1 cellular context compared by ENCODE assay signal in the genomic region with DNA sequence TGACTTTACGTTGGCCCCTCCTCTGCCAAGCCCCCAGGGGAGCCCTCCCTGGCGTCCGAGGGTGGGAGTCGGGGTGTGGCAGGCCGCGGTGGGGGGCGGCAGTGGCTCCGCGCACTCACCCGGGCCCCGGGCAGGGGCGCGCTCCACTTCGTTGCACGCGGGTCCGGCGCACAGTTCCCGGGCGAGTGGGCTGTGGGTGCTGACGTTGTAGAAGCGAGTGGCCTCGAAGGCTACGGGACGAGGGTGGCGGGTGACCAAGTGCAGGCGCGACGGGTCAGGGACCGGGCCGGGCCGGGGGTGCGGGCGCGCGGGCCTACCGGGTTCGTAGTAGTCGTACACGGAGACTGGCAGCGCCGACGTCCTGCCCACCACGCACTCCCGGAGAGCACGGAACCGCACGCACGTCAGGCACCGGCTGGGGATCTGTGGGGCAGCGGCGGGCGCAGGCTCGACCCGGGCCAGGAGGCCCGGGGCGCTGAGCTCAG.
A peak's percentile ranks its signal among the peaks of the same experiment; 100 is the strongest.
TF ChIP-seq lines count a peak whose summit lies in the region.

No MANE protein-coding gene starts in this region.

TF ChIP-seq in HepG2, 621 proteins besides CTCF, POLR2A, EP300 and RAD21 (continued from another document and continues in another):
- TF ChIP-seq, protein P1, sequence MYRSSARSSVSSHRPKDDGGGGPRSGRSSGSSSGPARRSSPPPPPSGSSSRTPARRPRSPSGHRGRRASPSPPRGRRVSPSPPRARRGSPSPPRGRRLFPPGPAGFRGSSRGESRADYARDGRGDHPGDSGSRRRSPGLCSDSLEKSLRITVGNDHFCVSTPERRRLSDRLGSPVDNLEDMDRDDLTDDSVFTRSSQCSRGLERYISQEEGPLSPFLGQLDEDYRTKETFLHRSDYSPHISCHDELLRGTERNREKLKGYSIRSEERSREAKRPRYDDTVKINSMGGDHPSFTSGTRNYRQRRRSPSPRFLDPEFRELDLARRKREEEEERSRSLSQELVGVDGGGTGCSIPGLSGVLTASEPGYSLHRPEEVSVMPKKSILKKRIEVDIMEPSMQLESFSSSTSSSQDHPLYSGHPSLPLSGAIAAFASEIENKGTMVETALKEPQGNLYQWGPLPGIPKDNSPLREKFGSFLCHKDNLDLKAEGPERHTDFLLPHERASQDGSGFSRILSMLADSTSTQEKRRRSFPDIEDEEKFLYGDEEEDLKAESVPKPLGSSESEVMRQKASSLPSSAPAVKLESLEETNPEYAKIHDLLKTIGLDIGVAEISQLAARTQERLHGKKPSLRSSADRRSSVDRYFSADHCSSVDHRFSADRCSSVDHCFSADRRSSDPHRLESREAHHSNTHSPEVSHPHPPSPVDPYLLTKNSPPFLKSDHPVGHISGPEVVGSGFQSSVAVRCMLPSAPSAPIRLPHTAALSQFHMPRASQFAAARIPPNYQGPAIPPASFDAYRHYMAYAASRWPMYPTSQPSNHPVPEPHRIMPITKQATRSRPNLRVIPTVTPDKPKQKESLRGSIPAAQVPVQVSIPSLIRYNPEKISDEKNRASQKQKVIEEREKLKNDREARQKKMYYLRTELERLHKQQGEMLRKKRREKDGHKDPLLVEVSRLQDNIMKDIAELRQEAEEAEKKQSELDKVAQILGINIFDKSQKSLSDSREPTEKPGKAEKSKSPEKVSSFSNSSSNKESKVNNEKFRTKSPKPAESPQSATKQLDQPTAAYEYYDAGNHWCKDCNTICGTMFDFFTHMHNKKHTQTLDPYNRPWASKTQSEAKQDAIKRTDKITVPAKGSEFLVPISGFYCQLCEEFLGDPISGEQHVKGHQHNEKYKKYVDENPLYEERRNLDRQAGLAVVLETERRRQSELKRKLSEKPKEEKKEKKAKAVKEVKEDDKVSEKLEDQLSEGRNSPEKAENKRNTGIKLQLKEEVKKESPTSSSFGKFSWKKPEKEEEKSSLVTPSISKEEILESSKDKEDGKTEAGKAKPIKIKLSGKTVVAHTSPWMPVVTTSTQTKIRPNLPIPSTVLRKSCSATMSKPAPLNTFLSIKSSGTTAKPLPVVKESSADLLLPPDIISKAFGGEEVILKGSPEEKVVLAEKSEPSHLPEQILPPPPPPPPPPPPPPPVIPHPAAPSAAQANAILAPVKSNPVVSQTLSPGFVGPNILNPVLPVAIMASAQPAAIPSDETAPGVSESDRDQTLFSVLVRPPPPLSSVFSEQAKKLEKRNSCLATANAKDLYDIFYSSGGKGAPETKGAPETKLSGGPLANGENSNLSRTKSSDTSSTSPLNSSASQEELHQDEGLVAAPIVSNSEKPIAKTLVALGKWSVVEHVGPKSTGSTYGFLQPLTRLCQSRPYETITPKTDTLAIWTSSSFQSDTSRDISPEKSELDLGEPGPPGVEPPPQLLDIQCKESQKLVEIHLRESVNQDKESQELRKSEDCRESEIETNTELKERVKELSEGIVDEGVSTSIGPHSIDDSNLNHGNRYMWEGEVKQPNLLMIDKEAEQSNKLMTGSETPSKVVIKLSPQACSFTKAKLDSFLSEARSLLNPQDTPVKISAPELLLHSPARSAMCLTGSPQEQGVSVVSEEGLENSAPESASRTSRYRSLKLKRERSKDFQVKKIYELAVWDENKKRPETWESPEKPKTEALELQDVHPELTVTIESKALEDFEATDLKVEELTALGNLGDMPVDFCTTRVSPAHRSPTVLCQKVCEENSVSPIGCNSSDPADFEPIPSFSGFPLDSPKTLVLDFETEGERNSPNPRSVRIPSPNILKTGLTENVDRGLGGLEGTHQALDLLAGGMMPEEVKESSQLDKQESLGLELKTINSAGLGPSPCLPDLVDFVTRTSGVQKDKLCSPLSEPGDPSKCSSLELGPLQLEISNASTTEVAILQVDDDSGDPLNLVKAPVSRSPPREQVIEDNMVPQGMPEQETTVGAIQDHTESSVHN (CRISPR knock-in tag; IDR thresholded peaks at IDR 0.05), result no peak
- TF ChIP-seq PHF8 (CRISPR knock-in tag; IDR thresholded peaks at IDR 0.05) (peak; percentile 41; the same call in 1 of the 2 replicates), RARG (CRISPR knock-in tag; IDR thresholded peaks at IDR 0.05; ENCODE audit: low read depth) (no peak), SRSF4 (IDR thresholded peaks at IDR 0.05; ENCODE audit: low read depth, low read length, poor library complexity, severe bottlenecking) (no peak), ZNF766 (CRISPR knock-in tag; IDR thresholded peaks at IDR 0.05; ENCODE audit: borderline replicate concordance) (no peak), PHB2 (IDR thresholded peaks at IDR 0.05; ENCODE audit: partially characterized antibody) (no peak), MYC (CRISPR knock-in tag; IDR thresholded peaks at IDR 0.05; ENCODE audit: borderline replicate concordance) (no peak), HNRNPLL (IDR thresholded peaks at IDR 0.05; ENCODE audit: low read depth, low read length, poor library complexity, severe bottlenecking) (peak; percentile 46), NONO (IDR thresholded peaks at IDR 0.05) (no peak), NONO (CRISPR knock-in tag; conservative IDR thresholded peaks at IDR 0.05) (0 out of 2 replicates have a peak, but pooled peaks have one; percentile 15), SOX13 (IDR thresholded peaks at IDR 0.05) (no peak), SOX13 (CRISPR knock-in tag; conservative IDR thresholded peaks at IDR 0.05 in 1 of 2, IDR thresholded peaks at IDR 0.05 in 1 of 2) (no peak), TCF12 (IDR thresholded peaks at IDR 0.05) (no peak), TCF12 (CRISPR knock-in tag; IDR thresholded peaks at IDR 0.05) (no peak), ZNF556 (CRISPR knock-in tag; IDR thresholded peaks at IDR 0.05; ENCODE audit: borderline replicate concordance) (no peak; the same call in 1 of the 2 replicates), ZBTB7B (CRISPR knock-in tag; IDR thresholded peaks at IDR 0.05) (no peak), ZFX (CRISPR knock-in tag; IDR thresholded peaks at IDR 0.05; ENCODE audit: low read depth) (peak; percentile 34), GATA4 (IDR thresholded peaks at IDR 0.05; ENCODE audit: borderline replicate concordance, low read depth) (no peak), TSC22D2 (CRISPR knock-in tag; IDR thresholded peaks at IDR 0.05; ENCODE audit: borderline replicate concordance) (no peak), ZNF224 (CRISPR knock-in tag; IDR thresholded peaks at IDR 0.05) (no peak), ISX (CRISPR knock-in tag; conservative IDR thresholded peaks at IDR 0.05) (no peak), ZNF235 (CRISPR knock-in tag; IDR thresholded peaks at IDR 0.05; ENCODE audit: borderline replicate concordance) (no peak), IKZF1 (IDR thresholded peaks at IDR 0.05) (no peak), REXO4 (CRISPR knock-in tag; IDR thresholded peaks at IDR 0.05; ENCODE audit: borderline replicate concordance) (0 out of 2 replicates have a peak, but pooled peaks have one; percentile 36), NBN (conservative IDR thresholded peaks at IDR 0.05) (no peak), CCDC6 (CRISPR knock-in tag; IDR thresholded peaks at IDR 0.05) (no peak), CHD2 (IDR thresholded peaks at IDR 0.05; ENCODE audit: low read depth, low read length) (no peak), ZBTB20 (CRISPR knock-in tag; IDR thresholded peaks at IDR 0.05; ENCODE audit: borderline replicate concordance, low read depth) (no peak)
- TF ChIP-seq, protein P2, sequence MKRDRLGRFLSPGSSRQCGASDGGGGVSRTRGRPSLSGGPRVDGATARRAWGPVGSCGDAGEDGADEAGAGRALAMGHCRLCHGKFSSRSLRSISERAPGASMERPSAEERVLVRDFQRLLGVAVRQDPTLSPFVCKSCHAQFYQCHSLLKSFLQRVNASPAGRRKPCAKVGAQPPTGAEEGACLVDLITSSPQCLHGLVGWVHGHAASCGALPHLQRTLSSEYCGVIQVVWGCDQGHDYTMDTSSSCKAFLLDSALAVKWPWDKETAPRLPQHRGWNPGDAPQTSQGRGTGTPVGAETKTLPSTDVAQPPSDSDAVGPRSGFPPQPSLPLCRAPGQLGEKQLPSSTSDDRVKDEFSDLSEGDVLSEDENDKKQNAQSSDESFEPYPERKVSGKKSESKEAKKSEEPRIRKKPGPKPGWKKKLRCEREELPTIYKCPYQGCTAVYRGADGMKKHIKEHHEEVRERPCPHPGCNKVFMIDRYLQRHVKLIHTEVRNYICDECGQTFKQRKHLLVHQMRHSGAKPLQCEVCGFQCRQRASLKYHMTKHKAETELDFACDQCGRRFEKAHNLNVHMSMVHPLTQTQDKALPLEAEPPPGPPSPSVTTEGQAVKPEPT (CRISPR knock-in tag; IDR thresholded peaks at IDR 0.05; ENCODE audit: low read depth), result no peak
- TF ChIP-seq, protein P3, sequence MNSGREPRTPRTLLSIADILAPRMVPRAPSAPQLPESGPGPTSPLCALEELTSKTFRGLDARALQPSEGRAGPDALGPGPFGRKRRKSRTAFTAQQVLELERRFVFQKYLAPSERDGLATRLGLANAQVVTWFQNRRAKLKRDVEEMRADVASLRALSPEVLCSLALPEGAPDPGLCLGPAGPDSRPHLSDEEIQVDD (CRISPR knock-in tag; IDR thresholded peaks at IDR 0.05; ENCODE audit: borderline replicate concordance), result no peak
- TF ChIP-seq, protein P4, sequence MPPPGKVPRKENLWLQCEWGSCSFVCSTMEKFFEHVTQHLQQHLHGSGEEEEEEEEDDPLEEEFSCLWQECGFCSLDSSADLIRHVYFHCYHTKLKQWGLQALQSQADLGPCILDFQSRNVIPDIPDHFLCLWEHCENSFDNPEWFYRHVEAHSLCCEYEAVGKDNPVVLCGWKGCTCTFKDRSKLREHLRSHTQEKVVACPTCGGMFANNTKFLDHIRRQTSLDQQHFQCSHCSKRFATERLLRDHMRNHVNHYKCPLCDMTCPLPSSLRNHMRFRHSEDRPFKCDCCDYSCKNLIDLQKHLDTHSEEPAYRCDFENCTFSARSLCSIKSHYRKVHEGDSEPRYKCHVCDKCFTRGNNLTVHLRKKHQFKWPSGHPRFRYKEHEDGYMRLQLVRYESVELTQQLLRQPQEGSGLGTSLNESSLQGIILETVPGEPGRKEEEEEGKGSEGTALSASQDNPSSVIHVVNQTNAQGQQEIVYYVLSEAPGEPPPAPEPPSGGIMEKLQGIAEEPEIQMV (CRISPR knock-in tag; IDR thresholded peaks at IDR 0.05; ENCODE audit: low read depth), result no peak
- TF ChIP-seq, protein P5, sequence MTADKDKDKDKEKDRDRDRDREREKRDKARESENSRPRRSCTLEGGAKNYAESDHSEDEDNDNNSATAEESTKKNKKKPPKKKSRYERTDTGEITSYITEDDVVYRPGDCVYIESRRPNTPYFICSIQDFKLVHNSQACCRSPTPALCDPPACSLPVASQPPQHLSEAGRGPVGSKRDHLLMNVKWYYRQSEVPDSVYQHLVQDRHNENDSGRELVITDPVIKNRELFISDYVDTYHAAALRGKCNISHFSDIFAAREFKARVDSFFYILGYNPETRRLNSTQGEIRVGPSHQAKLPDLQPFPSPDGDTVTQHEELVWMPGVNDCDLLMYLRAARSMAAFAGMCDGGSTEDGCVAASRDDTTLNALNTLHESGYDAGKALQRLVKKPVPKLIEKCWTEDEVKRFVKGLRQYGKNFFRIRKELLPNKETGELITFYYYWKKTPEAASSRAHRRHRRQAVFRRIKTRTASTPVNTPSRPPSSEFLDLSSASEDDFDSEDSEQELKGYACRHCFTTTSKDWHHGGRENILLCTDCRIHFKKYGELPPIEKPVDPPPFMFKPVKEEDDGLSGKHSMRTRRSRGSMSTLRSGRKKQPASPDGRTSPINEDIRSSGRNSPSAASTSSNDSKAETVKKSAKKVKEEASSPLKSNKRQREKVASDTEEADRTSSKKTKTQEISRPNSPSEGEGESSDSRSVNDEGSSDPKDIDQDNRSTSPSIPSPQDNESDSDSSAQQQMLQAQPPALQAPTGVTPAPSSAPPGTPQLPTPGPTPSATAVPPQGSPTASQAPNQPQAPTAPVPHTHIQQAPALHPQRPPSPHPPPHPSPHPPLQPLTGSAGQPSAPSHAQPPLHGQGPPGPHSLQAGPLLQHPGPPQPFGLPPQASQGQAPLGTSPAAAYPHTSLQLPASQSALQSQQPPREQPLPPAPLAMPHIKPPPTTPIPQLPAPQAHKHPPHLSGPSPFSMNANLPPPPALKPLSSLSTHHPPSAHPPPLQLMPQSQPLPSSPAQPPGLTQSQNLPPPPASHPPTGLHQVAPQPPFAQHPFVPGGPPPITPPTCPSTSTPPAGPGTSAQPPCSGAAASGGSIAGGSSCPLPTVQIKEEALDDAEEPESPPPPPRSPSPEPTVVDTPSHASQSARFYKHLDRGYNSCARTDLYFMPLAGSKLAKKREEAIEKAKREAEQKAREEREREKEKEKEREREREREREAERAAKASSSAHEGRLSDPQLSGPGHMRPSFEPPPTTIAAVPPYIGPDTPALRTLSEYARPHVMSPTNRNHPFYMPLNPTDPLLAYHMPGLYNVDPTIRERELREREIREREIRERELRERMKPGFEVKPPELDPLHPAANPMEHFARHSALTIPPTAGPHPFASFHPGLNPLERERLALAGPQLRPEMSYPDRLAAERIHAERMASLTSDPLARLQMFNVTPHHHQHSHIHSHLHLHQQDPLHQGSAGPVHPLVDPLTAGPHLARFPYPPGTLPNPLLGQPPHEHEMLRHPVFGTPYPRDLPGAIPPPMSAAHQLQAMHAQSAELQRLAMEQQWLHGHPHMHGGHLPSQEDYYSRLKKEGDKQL (CRISPR knock-in tag; IDR thresholded peaks at IDR 0.05; ENCODE audit: low read depth), result no peak
- TF ChIP-seq, protein P6, sequence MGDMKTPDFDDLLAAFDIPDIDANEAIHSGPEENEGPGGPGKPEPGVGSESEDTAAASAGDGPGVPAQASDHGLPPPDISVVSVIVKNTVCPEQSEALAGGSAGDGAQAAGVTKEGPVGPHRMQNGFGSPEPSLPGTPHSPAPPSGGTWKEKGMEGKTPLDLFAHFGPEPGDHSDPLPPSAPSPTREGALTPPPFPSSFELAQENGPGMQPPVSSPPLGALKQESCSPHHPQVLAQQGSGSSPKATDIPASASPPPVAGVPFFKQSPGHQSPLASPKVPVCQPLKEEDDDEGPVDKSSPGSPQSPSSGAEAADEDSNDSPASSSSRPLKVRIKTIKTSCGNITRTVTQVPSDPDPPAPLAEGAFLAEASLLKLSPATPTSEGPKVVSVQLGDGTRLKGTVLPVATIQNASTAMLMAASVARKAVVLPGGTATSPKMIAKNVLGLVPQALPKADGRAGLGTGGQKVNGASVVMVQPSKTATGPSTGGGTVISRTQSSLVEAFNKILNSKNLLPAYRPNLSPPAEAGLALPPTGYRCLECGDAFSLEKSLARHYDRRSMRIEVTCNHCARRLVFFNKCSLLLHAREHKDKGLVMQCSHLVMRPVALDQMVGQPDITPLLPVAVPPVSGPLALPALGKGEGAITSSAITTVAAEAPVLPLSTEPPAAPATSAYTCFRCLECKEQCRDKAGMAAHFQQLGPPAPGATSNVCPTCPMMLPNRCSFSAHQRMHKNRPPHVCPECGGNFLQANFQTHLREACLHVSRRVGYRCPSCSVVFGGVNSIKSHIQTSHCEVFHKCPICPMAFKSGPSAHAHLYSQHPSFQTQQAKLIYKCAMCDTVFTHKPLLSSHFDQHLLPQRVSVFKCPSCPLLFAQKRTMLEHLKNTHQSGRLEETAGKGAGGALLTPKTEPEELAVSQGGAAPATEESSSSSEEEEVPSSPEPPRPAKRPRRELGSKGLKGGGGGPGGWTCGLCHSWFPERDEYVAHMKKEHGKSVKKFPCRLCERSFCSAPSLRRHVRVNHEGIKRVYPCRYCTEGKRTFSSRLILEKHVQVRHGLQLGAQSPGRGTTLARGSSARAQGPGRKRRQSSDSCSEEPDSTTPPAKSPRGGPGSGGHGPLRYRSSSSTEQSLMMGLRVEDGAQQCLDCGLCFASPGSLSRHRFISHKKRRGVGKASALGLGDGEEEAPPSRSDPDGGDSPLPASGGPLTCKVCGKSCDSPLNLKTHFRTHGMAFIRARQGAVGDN (CRISPR knock-in tag; IDR thresholded peaks at IDR 0.05), result peak; percentile 82
- TF ChIP-seq, protein P7, sequence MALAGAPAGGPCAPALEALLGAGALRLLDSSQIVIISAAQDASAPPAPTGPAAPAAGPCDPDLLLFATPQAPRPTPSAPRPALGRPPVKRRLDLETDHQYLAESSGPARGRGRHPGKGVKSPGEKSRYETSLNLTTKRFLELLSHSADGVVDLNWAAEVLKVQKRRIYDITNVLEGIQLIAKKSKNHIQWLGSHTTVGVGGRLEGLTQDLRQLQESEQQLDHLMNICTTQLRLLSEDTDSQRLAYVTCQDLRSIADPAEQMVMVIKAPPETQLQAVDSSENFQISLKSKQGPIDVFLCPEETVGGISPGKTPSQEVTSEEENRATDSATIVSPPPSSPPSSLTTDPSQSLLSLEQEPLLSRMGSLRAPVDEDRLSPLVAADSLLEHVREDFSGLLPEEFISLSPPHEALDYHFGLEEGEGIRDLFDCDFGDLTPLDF (CRISPR knock-in tag; IDR thresholded peaks at IDR 0.05), result no peak
